ENCODE assay signal across 17 cellular contexts in genomic region chr11:131770801-131771200, GRCh38.
"Had no signal": no experiment of that assay in that cellular context is flagged by ENCODE, and none has a peak within 500 bp of the region (broad histone marks: within the 10 kb centered on the region; RNA-seq: fewer than 3 reads in every experiment).

No MANE protein-coding gene starts in this region.

- H3K9me3 ChIP-seq: body of pancreas, heart right ventricle, left ventricle myocardium inferior, thyroid gland had no signal

- H3K9me3 Mint-ChIP-seq: activated CD4-positive, alpha-beta memory T cell treated with anti-CD3 and anti-CD28 coated beads, Interleukin-2, amount 10 ng/mL, durations not matched to agents 7 days and 5 days; memory B cell; nephron had no signal

- H3K27me3 Mint-ChIP-seq: activated CD4-positive, alpha-beta memory T cell treated with anti-CD3 and anti-CD28 coated beads, Interleukin-2, amount 10 ng/mL, durations not matched to agents 7 days and 5 days; memory B cell had no signal

- H3K4me3 Mint-ChIP-seq: activated CD4-positive, alpha-beta memory T cell treated with anti-CD3 and anti-CD28 coated beads, Interleukin-2, amount 10 ng/mL, durations not matched to agents 7 days and 5 days; activated T-cell treated with anti-CD3 and anti-CD28 coated beads, Interleukin-2, amount 50 U/mL, for 72 hours; memory B cell; nephron had no signal

- H3K27ac ChIP-seq: body of pancreas, heart right ventricle, left ventricle myocardium inferior, skin epidermis, thyroid gland had no signal

- ATAC-seq: activated T-cell treated with anti-CD3 and anti-CD28 coated beads, Interleukin-2, amount 50 U/mL, for 72 hours; body of pancreas; heart right ventricle had no signal

- H3K4me1 Mint-ChIP-seq: activated CD4-positive, alpha-beta memory T cell treated with anti-CD3 and anti-CD28 coated beads, Interleukin-2, amount 10 ng/mL, durations not matched to agents 7 days and 5 days; memory B cell; nephron had no signal

- H3K4me3 ChIP-seq: body of pancreas, heart right ventricle, left ventricle myocardium inferior, skin epidermis, thyroid gland had no signal

- FAIRE-seq: frontal cortex, keratinocyte, urothelium cell line had no signal

- H3K27ac Mint-ChIP-seq: activated CD4-positive, alpha-beta memory T cell treated with anti-CD3 and anti-CD28 coated beads, Interleukin-2, amount 10 ng/mL, durations not matched to agents 7 days and 5 days; activated T-cell treated with anti-CD3 and anti-CD28 coated beads, Interleukin-2, amount 50 U/mL, for 72 hours; memory B cell; nephron had no signal

- H3K4me1 ChIP-seq: body of pancreas, heart right ventricle, left ventricle myocardium inferior, thyroid gland had no signal

- H3K36me3 Mint-ChIP-seq: memory B cell had no signal

- H3K27me3 ChIP-seq: body of pancreas, thyroid gland had no signal

- H3K36me3 ChIP-seq: heart right ventricle, left ventricle myocardium inferior, thyroid gland had no signal

- DNase-seq: activated CD4-positive, alpha-beta memory T cell treated with anti-CD3 and anti-CD28 coated beads, Interleukin-2, amount 10 ng/mL, durations not matched to agents 7 days and 5 days; activated naive CD4-positive, alpha-beta T cell treated with Interleukin-2 at 50 U/mL for 16 hours; activated T-cell treated with anti-CD3 and anti-CD28 coated beads, Interleukin-2, amount 50 U/mL, for 72 hours; body of pancreas; central memory CD4-positive, alpha-beta T cell; dermis blood vessel endothelial cell; erythroblast; heart right ventricle; left ventricle myocardium inferior; T-helper 2 cell; thyroid gland had no signal
